Comparison of ENCODE assay signal across 9 cellular contexts in genomic region chr3:45817788-45818523, GRCh38. TPM values are rescaled to one million over a fixed set of nuclear protein-coding genes. Genes with fewer than 3 reads are reported as not detected.
DNase-seq lines count a peak whose midpoint lies in the region; ATAC-seq and TF ChIP-seq lines count a peak whose summit lies in the region.
"Had no signal": no experiment of that assay in that cellular context is flagged by ENCODE, and none has a peak within 500 bp of the region (broad histone marks: within the 10 kb centered on the region; RNA-seq: fewer than 3 reads in every experiment).

No MANE protein-coding gene starts in this region.

- 9% methylated on average over 6 of the region's 6 CpGs for WGBS in prostate gland

- DNase-seq in DND-41 (no peak), NCI-H2029 treated with DMSO at 0.1 percent for 48 hours (lab: John Stamatoyannopoulos, UW) (peak; percentile 99), colonic mucosa (no peak), prostate gland (ENCODE audit: low spot score) (peak; percentile 82), medulla oblongata (ENCODE audit: extremely low spot score) (no peak)
- no peak for DNase-seq in activated T-cell treated with anti-CD3 and anti-CD28 coated beads, Interleukin-2, amount 50 U/mL, for 48 hours
- DNase-seq in activated T-cell treated with anti-CD3 and anti-CD28 coated beads, Interleukin-2, amount 50 U/mL, for 1 hour: no peak
- DNase-seq in activated CD8-positive, alpha-beta memory T cell treated with anti-CD3 and anti-CD28 coated beads, Interleukin-2, amount 50 U/mL, for 48 hours: no peak

- peaks cover 16% of the 10 kb centered on the region for H3K4me1 ChIP-seq in DND-41 (ENCODE audit: insufficient read depth, low read length)
- peaks cover 8% of the 10 kb centered on the region for H3K4me1 ChIP-seq in colonic mucosa
- no peaks in the 10 kb centered on the region for H3K4me1 ChIP-seq in prostate gland (replicated peaks)

- H3K27me3 ChIP-seq in DND-41 (ENCODE audit: insufficient read depth, low read length, poor library complexity): no peaks in the 10 kb centered on the region
- H3K27me3 ChIP-seq in colonic mucosa: no peaks in the 10 kb centered on the region
- no peaks in the 10 kb centered on the region for H3K27me3 ChIP-seq in prostate gland (replicated peaks; ENCODE audit: insufficient read depth)

- H3K27ac ChIP-seq in DND-41 (ENCODE audit: low read length) (peak overlapping the region; percentile 37), colonic mucosa (peak overlapping the region; percentile 20), prostate gland (peak overlapping the region in 1 of 2 donors; percentile 52)

- H3K4me2 ChIP-seq in DND-41 (ENCODE audit: insufficient read depth, low read length): no peak overlapping the region

- peaks cover 57% of the 10 kb centered on the region for H3K79me2 ChIP-seq in DND-41 (ENCODE audit: insufficient read depth, low read length)

- H3K9ac ChIP-seq in DND-41 (ENCODE audit: low read depth, low read length) (no peak overlapping the region), colonic mucosa (ENCODE audit: low read depth in 2 of 2, low read length in 2 of 2) (no peak overlapping the region)

- no peak for ATAC-seq in DND-41 (ENCODE audit: insufficient read depth, low read depth)

- TF ChIP-seq CTCF in DND-41 (IDR thresholded peaks at IDR 0.05; ENCODE audit: borderline replicate concordance, extremely low read depth, low read length, poor library complexity, severe bottlenecking): no peak
- no peak for TF ChIP-seq CTCF in colonic mucosa (IDR thresholded peaks at IDR 0.05)
- TF ChIP-seq CTCF in prostate gland (IDR thresholded peaks at IDR 0.05): no peak

- intact Hi-C loops in colonic mucosa (cut with DNase I) (no loop called here), prostate gland (cut with DNase I) (no loop called here)

- no peak overlapping the region for H2AFZ ChIP-seq in DND-41 (ENCODE audit: low read depth, low read length)

- TF ChIP-seq POLR2A in prostate gland (IDR thresholded peaks at IDR 0.05): no peak

- H4K20me1 ChIP-seq in DND-41 (ENCODE audit: insufficient read depth, low read length): 0 out of 2 replicates have a peak, but pooled peaks cover 3% of the 10 kb centered on the region

- H3K9me3 ChIP-seq in DND-41 (ENCODE audit: insufficient read depth, low read length, severe bottlenecking) (no peaks in the 10 kb centered on the region), colonic mucosa (no peaks in the 10 kb centered on the region), prostate gland (no peaks in the 10 kb centered on the region)

- H3K36me3 ChIP-seq in DND-41 (ENCODE audit: insufficient read depth, low read length) (peaks cover 93% of the 10 kb centered on the region), colonic mucosa (no peaks in the 10 kb centered on the region), prostate gland (no peaks in the 10 kb centered on the region)

- H3K4me3 ChIP-seq in DND-41 (ENCODE audit: low read depth in 1 of 2, low read length in 2 of 2): no peak overlapping the region
- H3K4me3 ChIP-seq in colonic mucosa: no peak overlapping the region
- H3K4me3 ChIP-seq in prostate gland: no peak overlapping the region

RNA-seq across cellular contexts. Expression of gene SLC6A20, which starts 21.6 kb away (rescaled TPM):
- total RNA-seq in colonic mucosa: 1 to 10 TPM; 4.2 to 4.4 TPM
- 1 to 10 TPM in 1 of 2 donors, not detected in 1; 1.6 TPM for total RNA-seq in prostate gland
- total RNA-seq: natural killer cell treated with Interleukin-12 subunit alpha and Interleukin-12 subunit beta and Interleukin-15 and Interleukin-18, amount 100 ng/mL, for 72 hours had no signal

RNA-seq across cellular contexts. Expression of gene LZTFL1, which starts 24.0 kb away (rescaled TPM):
- 10 to 100 TPM; 10.5 to 11.4 TPM for total RNA-seq in colonic mucosa
- 10 to 100 TPM; 23.2 to 28.9 TPM for total RNA-seq in prostate gland

Comparison
In these comparisons a context has a peak if more than half of its experiments do, and no peak if none do; other contexts are left out.
1. DNase-seq: peak in NCI-H2029 treated with DMSO at 0.1 percent for 48 hours (single experiment) and prostate gland (single experiment); none in DND-41 (single experiment), colonic mucosa (single experiment), activated T-cell treated with anti-CD3 and anti-CD28 coated beads, Interleukin-2, amount 50 U/mL, for 48 hours (0 of 2), activated T-cell treated with anti-CD3 and anti-CD28 coated beads, Interleukin-2, amount 50 U/mL, for 1 hour (single experiment), medulla oblongata (single experiment) and activated CD8-positive, alpha-beta memory T cell treated with anti-CD3 and anti-CD28 coated beads, Interleukin-2, amount 50 U/mL, for 48 hours (single experiment).